ENCODE assay signal across 8 cellular contexts in genomic region chr5:154610321-154611154, GRCh38.
DNase-seq lines count a peak whose midpoint lies in the region; ATAC-seq and TF ChIP-seq lines count a peak whose summit lies in the region.

No MANE protein-coding gene starts in this region.

- peak in 9 of 10 experiments; percentile 11 to 41 (median 24) for DNase-seq in CD4-positive, alpha-beta T cell
- peak; percentile 62 for DNase-seq in NCI-H526 treated with DMSO at 0.1 percent for 48 hours (lab: John Stamatoyannopoulos, UW)
- peak; percentile 86 for DNase-seq in activated CD8-positive, alpha-beta memory T cell treated with anti-CD3 and anti-CD28 coated beads for 24 hours
- DNase-seq in epithelial cell of esophagus (ENCODE audit: low read depth) = peak; percentile 80
- peak; percentile 64 for DNase-seq in midbrain (lab: John Stamatoyannopoulos, UW)
- peak; percentile 62 to 69 for DNase-seq in stimulated activated CD8-positive, alpha-beta memory T cell treated with anti-CD3 and anti-CD28 coated beads, Interleukin-2, amount 100 ng/mL, for 48 hours (ENCODE audit: low read depth in 2 of 2)

- peaks cover 77% of the 10 kb centered on the region for H3K27me3 Mint-ChIP-seq in CD4-positive, alpha-beta T cell

- H3K4me3 Mint-ChIP-seq in CD4-positive, alpha-beta T cell = peak overlapping the region; percentile 51

- no peaks in the 10 kb centered on the region for H3K9me3 ChIP-seq in CD4-positive, alpha-beta T cell (ENCODE audit: control insufficient read depth, low read length)

- intact Hi-C loops in CD4-positive, alpha-beta T cell (cut with DNase I, micrococcal nuclease) = loop anchor here in 1 of 2 experiments (1.0 kb wide), 1 partner anchor 143 kb away; no protein-coding TSS in a partner anchor

- H3K27ac Mint-ChIP-seq in CD4-positive, alpha-beta T cell = no peak overlapping the region

- CTCF ChIA-PET in CD4-positive, alpha-beta T cell (lab: Charles Lee) = no interaction called here

- peaks cover 10% of the 10 kb centered on the region for H3K4me1 Mint-ChIP-seq in CD4-positive, alpha-beta T cell (ENCODE audit: low read depth)

- ATAC-seq in CD4-positive, alpha-beta T cell (ENCODE audit: poor library complexity) = peak; percentile 60
- ATAC-seq in GM19043 (IDR thresholded peaks at IDR 0.05; ENCODE audit: low read depth, unreplicated experiment) (peak; percentile 85), HG03354 (IDR thresholded peaks at IDR 0.05; ENCODE audit: poor library complexity, severe bottlenecking, unreplicated experiment) (peak; percentile 92)

- no peaks in the 10 kb centered on the region for H3K36me3 Mint-ChIP-seq in CD4-positive, alpha-beta T cell (ENCODE audit: low read depth)

- no peaks in the 10 kb centered on the region for H3K9me3 Mint-ChIP-seq in CD4-positive, alpha-beta T cell

- H3K27ac ChIP-seq in CD4-positive, alpha-beta T cell (ENCODE audit: low read depth, low read length) = no peak overlapping the region

- H3K4me3 ChIP-seq in epithelial cell of esophagus (ENCODE audit: low read length) = peak overlapping the region; percentile 29

- TF ChIP-seq CTCF in CD4-positive, alpha-beta T cell (IDR thresholded peaks at IDR 0.05) = no peak
- peak; percentile 90 for TF ChIP-seq CTCF in epithelial cell of esophagus (IDR thresholded peaks at IDR 0.05; ENCODE audit: insufficient read depth, low read depth, low read length, missing control alignments)

- H3K27me3 ChIP-seq in CD4-positive, alpha-beta T cell (ENCODE audit: control insufficient read depth, insufficient read depth, low read length) = peaks cover 58% of the 10 kb centered on the region

- POLR2A ChIA-PET in CD4-positive, alpha-beta T cell (lab: Charles Lee) = no interaction called here

Comparison
In these comparisons a context has a peak if more than half of its experiments do, and no peak if none do; other contexts are left out.
1. DNase-seq: peak in every context shown above with its lines; median percentile 86 in activated CD8-positive, alpha-beta memory T cell treated with anti-CD3 and anti-CD28 coated beads for 24 hours; 80 in epithelial cell of esophagus; 66 in stimulated activated CD8-positive, alpha-beta memory T cell treated with anti-CD3 and anti-CD28 coated beads, Interleukin-2, amount 100 ng/mL, for 48 hours; 64 in midbrain; 62 in NCI-H526 treated with DMSO at 0.1 percent for 48 hours; 24 in CD4-positive, alpha-beta T cell.